17 cellular contexts compared by ENCODE assay signal in genomic region chr12:104951759-104952509, GRCh38. TPM values are rescaled to one million over a fixed set of nuclear protein-coding genes. Genes with fewer than 3 reads are reported as not detected.
DNase-seq lines count a peak whose midpoint lies in the region; ATAC-seq, FAIRE-seq and TF ChIP-seq lines count a peak whose summit lies in the region.
"Had no signal": no experiment of that assay in that cellular context is flagged by ENCODE, and none has a peak within 500 bp of the region (broad histone marks: within the 10 kb centered on the region; RNA-seq: fewer than 3 reads in every experiment).

No MANE protein-coding gene starts in this region.

- H3K4me3 Mint-ChIP-seq in T-helper 17 cell = no peak overlapping the region
- H3K4me3 Mint-ChIP-seq: activated naive CD8-positive, alpha-beta T cell; endodermal cell had no signal

- H3K36me3 ChIP-seq in small intestine (ENCODE audit: control insufficient read depth in 2 of 2, insufficient read depth in 2 of 2, low read length in 2 of 2) (no peaks in the 10 kb centered on the region), left ventricle myocardium inferior (no peaks in the 10 kb centered on the region)
- H3K36me3 ChIP-seq: gastroesophageal sphincter, tibial nerve had no signal

- H3K4me3 ChIP-seq in foreskin fibroblast (ENCODE audit: low read depth in 1 of 2, low read length in 2 of 2) (no peak overlapping the region), small intestine (ENCODE audit: low read depth in 1 of 2, low read length in 2 of 2) (peak overlapping the region in 1 of 2 donors; percentile 15), left ventricle myocardium inferior (no peak overlapping the region)
- H3K4me3 ChIP-seq: gastroesophageal sphincter, smooth muscle cell, tibial nerve had no signal

- peak overlapping the region; percentile 65 to 71 for H3K27ac ChIP-seq in small intestine (ENCODE audit: low read depth in 1 of 2, low read length in 1 of 2)
- no peak overlapping the region for H3K27ac ChIP-seq in left ventricle myocardium inferior (replicated peaks)
- H3K27ac ChIP-seq: gastroesophageal sphincter, tibial nerve had no signal

- H3K27me3 Mint-ChIP-seq in T-helper 17 cell = no peaks in the 10 kb centered on the region
- H3K27me3 Mint-ChIP-seq: activated naive CD8-positive, alpha-beta T cell had no signal

- no peaks in the 10 kb centered on the region for H3K36me3 Mint-ChIP-seq in T-helper 17 cell (ENCODE audit: low read depth)
- H3K36me3 Mint-ChIP-seq: activated naive CD8-positive, alpha-beta T cell had no signal

- 23 to 65% (median 39%) methylated on average over 5 of the region's 5 CpGs for WGBS in small intestine, 3 donors

- intact Hi-C loops in left ventricle myocardium inferior (cut with micrococcal nuclease) = no loop called here

- DNase-seq in H4 (ENCODE audit: low spot score) = peak; percentile 40
- DNase-seq in T-helper 17 cell = no peak
- peak; percentile 36 to 61 for DNase-seq in foreskin fibroblast
- peak; percentile 59 for DNase-seq in small intestine
- no peak for DNase-seq in left ventricle myocardium inferior
- no peak for DNase-seq in SHP77 (lab: John Stamatoyannopoulos, UW)
- DNase-seq in middle frontal gyrus (ENCODE audit: extremely low spot score, low spot score) = no peak
- DNase-seq: DMS 273 treated with DMSO at 0.1 percent for 48 hours, endodermal cell, NCI-H2081, NCI-H526, SK-N-SH had no signal

- ATAC-seq in T-helper 17 cell (no peak), GM21381 (IDR thresholded peaks at IDR 0.05; ENCODE audit: unreplicated experiment) (no peak)
- ATAC-seq: gastroesophageal sphincter had no signal

- peak; percentile 26 for FAIRE-seq in small intestine (lab: Jason Lieb, UNC)

- TF ChIP-seq CTCF in foreskin fibroblast (IDR thresholded peaks at IDR 0.05; ENCODE audit: low read depth, low read length) (no peak), left ventricle myocardium inferior (IDR thresholded peaks at IDR 0.05; ENCODE audit: borderline replicate concordance) (no peak)

- peaks cover 0 to 2% of the 10 kb centered on the region in 2 donors for H3K4me1 ChIP-seq in small intestine (ENCODE audit: control insufficient read depth in 2 of 2, insufficient read depth in 1 of 2, low read depth in 1 of 2, low read length in 1 of 2)
- no peaks in the 10 kb centered on the region for H3K4me1 ChIP-seq in left ventricle myocardium inferior

- no peaks in the 10 kb centered on the region for H3K9me3 ChIP-seq in T-helper 17 cell (ENCODE audit: control insufficient read depth, low read length, poor library complexity, severe bottlenecking)
- no peaks in the 10 kb centered on the region for H3K9me3 ChIP-seq in small intestine (ENCODE audit: control insufficient read depth, low read depth)
- H3K9me3 ChIP-seq in left ventricle myocardium inferior (replicated peaks) = no peaks in the 10 kb centered on the region
- H3K9me3 ChIP-seq: gastroesophageal sphincter, SK-N-SH, tibial nerve had no signal

- H3K4me1 Mint-ChIP-seq in T-helper 17 cell = peaks cover 5% of the 10 kb centered on the region

- H3K27me3 ChIP-seq in small intestine (ENCODE audit: control insufficient read depth in 2 of 2, insufficient read depth in 2 of 2, low read length in 2 of 2) = no peaks in the 10 kb centered on the region
- peaks cover 5% of the 10 kb centered on the region for H3K27me3 ChIP-seq in left ventricle myocardium inferior (ENCODE audit: low read depth)
- H3K27me3 ChIP-seq: gastroesophageal sphincter, tibial nerve had no signal

- peak overlapping the region; percentile 71 for H3K27ac Mint-ChIP-seq in T-helper 17 cell
- H3K27ac Mint-ChIP-seq: endodermal cell had no signal

RNA-seq across cellular contexts. Expression of gene SLC41A2, which starts 6.2 kb away (rescaled TPM):
- total RNA-seq in H4 (2014; rRNA removed; shearing (Covaris generic)) = 11.7 and 24.0 TPM in 2 replicates
- total RNA-seq in T-helper 17 cell (1 to 10 TPM; 2.9 TPM), left ventricle myocardium inferior (4.6 TPM)
- polyA plus RNA-seq in small intestine = 10 to 100 TPM; 14.3 to 27.5 (median 17.7) TPM

RNA-seq across cellular contexts. Expression of gene NOPCHAP1, which starts 34.2 kb away (rescaled TPM):
- total RNA-seq in H4 (2014; rRNA removed; shearing (Covaris generic)) = 11.0 and 11.9 TPM in 2 replicates
- total RNA-seq in T-helper 17 cell (1 to 10 TPM; 7.7 to 9.5 TPM), left ventricle myocardium inferior (11.1 TPM)
- 10 to 100 TPM in 1 of 3 donors, 1 to 10 TPM in 2; 5.4 to 10.7 (median 8.4) TPM for polyA plus RNA-seq in small intestine

Comparison
In these comparisons a context has a peak if more than half of its experiments do, and no peak if none do; other contexts are left out.
1. DNase-seq: peak in H4 (single experiment), foreskin fibroblast (2 of 2) and small intestine (single experiment); none in T-helper 17 cell (0 of 3), left ventricle myocardium inferior (single experiment), SHP77 (0 of 2) and middle frontal gyrus (single experiment).